Comparison of ENCODE assay signal across 25 cellular contexts in the genomic region with DNA sequence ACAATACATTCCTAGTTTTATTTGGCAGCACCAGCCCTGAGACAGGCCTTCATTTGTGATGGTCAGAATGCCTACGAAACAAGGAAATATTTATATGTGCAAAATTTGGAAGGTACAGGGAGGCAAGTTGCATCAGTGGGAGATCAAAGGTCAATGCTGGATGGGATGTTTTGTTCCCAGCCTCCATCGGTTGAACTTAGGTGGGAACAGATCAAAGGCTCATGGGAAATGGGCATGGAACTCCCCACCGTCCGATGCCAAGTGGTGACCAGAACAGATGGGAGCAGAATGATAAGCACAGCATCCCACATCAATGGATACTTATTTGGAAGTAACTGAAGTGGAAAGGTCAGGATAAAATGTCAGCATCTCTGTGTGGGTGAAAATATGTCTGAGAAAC.
"Had no signal": no experiment of that assay in that cellular context is flagged by ENCODE, and none has a peak within 500 bp of the region (broad histone marks: within the 10 kb centered on the region; RNA-seq: fewer than 3 reads in every experiment).

No MANE protein-coding gene starts in this region.

- H3K4me3 ChIP-seq: esophagus squamous epithelium, left ventricle myocardium inferior, lower lobe of right lung, prostate gland, right atrium auricular region, skin epidermis, suprapubic skin had no signal

- H3K9me3 Mint-ChIP-seq: effector memory CD8-positive, alpha-beta T cell; naive thymus-derived CD8-positive, alpha-beta T cell; nephron progenitor cell; stimulated activated naive CD8-positive, alpha-beta T cell treated with anti-CD3 and anti-CD28 coated beads, Interleukin-15, amount 100 ng/mL, for 72 hours; type B pancreatic cell had no signal

- H3K27ac Mint-ChIP-seq: effector memory CD8-positive, alpha-beta T cell; immature natural killer cell; naive thymus-derived CD8-positive, alpha-beta T cell; nephron progenitor cell; stimulated activated naive CD8-positive, alpha-beta T cell treated with anti-CD3 and anti-CD28 coated beads, Interleukin-15, amount 100 ng/mL, for 72 hours; type B pancreatic cell had no signal

- H3K27me3 ChIP-seq: esophagus squamous epithelium, right atrium auricular region, suprapubic skin had no signal

- H3K4me1 ChIP-seq: lower lobe of right lung, prostate gland, right atrium auricular region, suprapubic skin had no signal

- H3K36me3 ChIP-seq: esophagus squamous epithelium, left ventricle myocardium inferior, lower lobe of right lung, prostate gland, right atrium auricular region, suprapubic skin had no signal

- H3K27ac ChIP-seq: left ventricle myocardium inferior, lower lobe of right lung, prostate gland, right atrium auricular region, skin epidermis, suprapubic skin had no signal

- H3K4me1 Mint-ChIP-seq: immature natural killer cell; naive thymus-derived CD8-positive, alpha-beta T cell had no signal

- H3K4me3 Mint-ChIP-seq: effector memory CD8-positive, alpha-beta T cell; immature natural killer cell; naive thymus-derived CD8-positive, alpha-beta T cell; nephron progenitor cell; stimulated activated naive CD8-positive, alpha-beta T cell treated with anti-CD3 and anti-CD28 coated beads, Interleukin-15, amount 100 ng/mL, for 72 hours; type B pancreatic cell had no signal

- DNase-seq: cortex of kidney; effector memory CD8-positive, alpha-beta T cell; erythroblast; esophagus squamous epithelium; foreskin melanocyte; hypothalamus; immature natural killer cell; islet precursor cell; kidney glomerular epithelial cell; left colon; left ventricle myocardium inferior; lower lobe of right lung; naive thymus-derived CD8-positive, alpha-beta T cell; nephron progenitor cell; nucleus accumbens; stimulated activated CD4-positive, alpha-beta T cell treated with anti-CD3 and anti-CD28 coated beads, Interleukin-15, amount 100 ng/mL, for 24 hours; stimulated activated CD4-positive, alpha-beta T cell treated with anti-CD3 and anti-CD28 coated beads, Interleukin-2, amount 100 ng/mL, for 48 hours; stimulated activated naive CD4-positive, alpha-beta T cell; stimulated activated naive CD8-positive, alpha-beta T cell treated with anti-CD3 and anti-CD28 coated beads, Interleukin-15, amount 100 ng/mL, for 72 hours had no signal

- H3K36me3 Mint-ChIP-seq: immature natural killer cell; naive thymus-derived CD8-positive, alpha-beta T cell; type B pancreatic cell had no signal

- H3K9me3 ChIP-seq: esophagus squamous epithelium, left ventricle myocardium inferior, lower lobe of right lung, prostate gland, right atrium auricular region, suprapubic skin had no signal

- H3K27me3 Mint-ChIP-seq: type B pancreatic cell had no signal

- ATAC-seq: effector memory CD8-positive, alpha-beta T cell; lower lobe of right lung; naive thymus-derived CD8-positive, alpha-beta T cell; stimulated activated naive CD8-positive, alpha-beta T cell treated with anti-CD3 and anti-CD28 coated beads, Interleukin-15, amount 100 ng/mL, for 72 hours had no signal

- FAIRE-seq: endometrium had no signal
